Comparison of ENCODE assay signal across 8 cellular contexts in the genomic region with DNA sequence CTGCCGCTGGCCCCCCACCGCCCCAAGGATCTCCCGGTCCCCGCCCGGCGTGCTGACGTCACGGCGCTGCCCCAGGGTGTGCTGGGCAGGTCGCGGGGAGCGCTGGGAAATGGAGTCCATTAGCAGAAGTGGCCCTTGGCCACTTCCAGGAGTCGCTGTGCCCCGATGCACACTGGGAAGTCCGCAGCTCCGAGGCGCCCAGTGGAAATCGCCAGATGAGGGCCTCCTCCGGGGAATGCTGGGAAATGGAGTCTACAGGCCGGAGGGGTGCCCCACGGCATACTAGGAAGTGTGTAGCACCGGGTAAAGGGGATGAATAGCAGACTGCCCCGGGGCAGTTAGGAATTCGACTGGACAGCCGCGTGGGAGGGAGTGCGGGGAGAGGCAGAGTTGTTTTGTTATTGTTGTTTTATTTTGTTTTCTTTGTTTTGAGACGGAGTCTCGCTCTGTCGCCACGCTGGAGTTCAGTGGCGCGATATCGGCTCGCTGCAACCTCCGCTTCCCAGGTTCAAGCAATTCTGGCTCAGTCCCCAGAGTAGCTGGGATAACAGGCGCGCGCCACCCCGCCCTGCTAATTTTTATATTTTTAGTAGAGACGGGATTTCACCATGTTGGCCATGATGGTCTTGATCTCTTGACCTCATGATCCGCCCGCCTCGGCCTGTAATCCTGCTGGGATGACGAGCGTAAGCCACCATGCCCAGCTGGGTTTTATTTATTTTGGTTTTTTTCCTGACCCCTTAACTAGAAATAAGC. TPM values are rescaled to one million over a fixed set of nuclear protein-coding genes. Genes with fewer than 3 reads are reported as not detected.
DNase-seq lines count a peak whose midpoint lies in the region; ATAC-seq, FAIRE-seq and TF ChIP-seq lines count a peak whose summit lies in the region.

A gene (minus strand): TSS at position 2 of the 756 bp plus-strand sequence. CDS start 94 bp downstream, outside the sequence.

- no peaks in the 10 kb centered on the region for H3K27me3 ChIP-seq in H1 (replicated peaks in 1 of 4; ENCODE audit: control insufficient read depth in 3 of 4, extremely low read depth in 1 of 4, insufficient read depth in 3 of 4, low read length in 3 of 4)

- H3K23ac ChIP-seq in H1 (ENCODE audit: insufficient read length) = peak within 1 kb of the TSS; percentile 36

- peaks cover 18 to 21% of the 10 kb centered on the region in 2 experiments for H4K20me1 ChIP-seq in H1 (replicated peaks in 1 of 2; ENCODE audit: control insufficient read depth in 1 of 2, insufficient read depth in 2 of 2, low read length in 2 of 2)

- peak within 1 kb of the TSS; percentile 83 for H3K56ac ChIP-seq in H1 (replicated peaks; ENCODE audit: insufficient read length, low read depth, low read length)

- H3K4me1 ChIP-seq in H1 (replicated peaks in 1 of 4; ENCODE audit: control insufficient read depth in 3 of 4, insufficient read depth in 4 of 4, low read length in 3 of 4) = peaks cover 0 to 23% (median 17%) of the 10 kb centered on the region in 4 experiments; a peak in 5 of 7 replicates

- H3K36me3 Mint-ChIP-seq in memory B cell = no peaks in the 10 kb centered on the region

- peak within 1 kb of the TSS; percentile 98 to 99 for H3K4me2 ChIP-seq in H1 (ENCODE audit: insufficient read depth in 1 of 2, low read depth in 2 of 2, low read length in 2 of 2)

- 2% methylated on average over 42 of the region's 46 CpGs; no CpG with 5 or more reads in 1 of the 2 experiments for WGBS in H1 (ENCODE audit: extremely low coverage in 1 of 2, insufficient coverage in 1 of 2, insufficient read length in 1 of 2, insufficient replicate concordance in 2 of 2, low coverage in 1 of 2, low lambda C conversion rate in 2 of 2, missing lambda C conversion rate in 1 of 2), 2 experiments

- peaks cover 1% of the 10 kb centered on the region for H3K9me3 Mint-ChIP-seq in memory B cell

- H2BK5ac ChIP-seq in H1 (ENCODE audit: low read depth, low read length) = peak within 1 kb of the TSS; percentile 93

- H2BK15ac ChIP-seq in H1 (ENCODE audit: low read length) = 0 out of 2 replicates have a peak within 1 kb of the TSS, but pooled peaks have one; percentile 88

- ATAC-seq in GM21367 (IDR thresholded peaks at IDR 0.05; ENCODE audit: unreplicated experiment) = peak; percentile 72
- peak; percentile 88 for ATAC-seq in memory B cell (ENCODE audit: low read depth)

- TF ChIP-seq EP300 in H1 (IDR thresholded peaks at IDR 0.05; ENCODE audit: borderline replicate concordance in 1 of 2, low read depth in 2 of 2, low read length in 2 of 2) = no peak; a peak in 1 of 3 replicates

- H3K27ac ChIP-seq in H1 (ENCODE audit: low read depth, low read length) = 0 out of 2 replicates have a peak within 1 kb of the TSS, but pooled peaks have one; percentile 46

- H3K27ac Mint-ChIP-seq in memory B cell = peak within 1 kb of the TSS; percentile 90

- no peaks in the 10 kb centered on the region for H3K9me3 ChIP-seq in H1 (ENCODE audit: insufficient read depth in 2 of 2, low read depth in 1 of 2, low read length in 1 of 2)

- no peaks in the 10 kb centered on the region for H3K36me3 ChIP-seq in H1 (ENCODE audit: control insufficient read depth in 2 of 4, insufficient read depth in 4 of 4, low read length in 3 of 4)

- no peak for TF ChIP-seq RAD21 in H1 (IDR thresholded peaks at IDR 0.05 in 1 of 2, conservative IDR thresholded peaks at IDR 0.05 in 1 of 2; ENCODE audit: low read depth in 2 of 2, low read length in 2 of 2)

- H2BK20ac ChIP-seq in H1 (ENCODE audit: low read length) = no peak within 1 kb of the TSS

- H4K8ac ChIP-seq in H1 (ENCODE audit: extremely low read depth, insufficient read depth, low read length) = no peak within 1 kb of the TSS; the same call in none of the 2 replicates

- FAIRE-seq in HTR-8/SVneo (lab: Jason Lieb, UNC) (peak; percentile 91), H1 (lab: Jason Lieb, UNC) (peak; percentile 36)

- peaks cover 0 to 28% of the 10 kb centered on the region in 2 experiments; a peak in 2 of 4 replicates for H3K79me2 ChIP-seq in H1 (ENCODE audit: control insufficient read depth in 1 of 2, insufficient read depth in 2 of 2, low read length in 2 of 2)

- H3K4me1 Mint-ChIP-seq in memory B cell = peaks cover 36% of the 10 kb centered on the region

- H3K79me1 ChIP-seq in H1 (ENCODE audit: low read depth, low read length) = peaks cover 25% of the 10 kb centered on the region

- H4K5ac ChIP-seq in H1 (ENCODE audit: insufficient read length, low read depth, low read length) = peak within 1 kb of the TSS; percentile 57

- peak within 1 kb of the TSS; percentile 98 for H3K4me3 Mint-ChIP-seq in memory B cell

- TF ChIP-seq CTCF in H1 (IDR thresholded peaks at IDR 0.05; ENCODE audit: control extremely low read depth in 1 of 3, insufficient read depth in 1 of 3, low read depth in 1 of 3, low read length in 3 of 3) = no peak

- peak within 1 kb of the TSS; percentile 56 to 93 (median 72) for H3K9ac ChIP-seq in H1 (replicated peaks in 1 of 4; ENCODE audit: extremely low read depth in 1 of 4, low read depth in 3 of 4, low read length in 3 of 4)

- no peak within 1 kb of the TSS for H2BK120ac ChIP-seq in H1 (replicated peaks; ENCODE audit: low read depth, low read length)

- no peak within 1 kb of the TSS for H3K4ac ChIP-seq in H1 (replicated peaks; ENCODE audit: insufficient read length, low read depth, low read length)

- H2AFZ ChIP-seq in H1 (ENCODE audit: low read length) = peak within 1 kb of the TSS; percentile 98

- peak; percentile 98 for DNase-seq in COLO668 (lab: John Stamatoyannopoulos, UW; ENCODE audit: unreplicated experiment)
- DNase-seq in HTR-8/SVneo (ENCODE audit: insufficient read length, low spot score) = peak; percentile 99
- DNase-seq in NOMO-1 treated with dmso at 0.1 percent for 144 hours (lab: John Stamatoyannopoulos, UW; ENCODE audit: unreplicated experiment) = peak; percentile 98
- peak; percentile 85 to 92 (median 92) for DNase-seq in activated CD8-positive, alpha-beta memory T cell treated with anti-CD3 and anti-CD28 coated beads for 48 hours (ENCODE audit: low read depth in 2 of 3, low spot score in 2 of 3)
- peak; percentile 92 to 93 for DNase-seq in H1 (ENCODE audit: low read depth in 1 of 2, low spot score in 2 of 2)
- peak; percentile 88 for DNase-seq in memory B cell (ENCODE audit: low spot score in 2 of 2)
- peak; percentile 97 for DNase-seq in stimulated activated CD8-positive, alpha-beta memory T cell treated with anti-CD3 and anti-CD28 coated beads, Interleukin-12 subunit alpha, Interleukin-12 subunit beta, amount 100 ng/mL, for 24 hours (ENCODE audit: extremely low read depth)

- 0 out of 2 replicates have a peak within 1 kb of the TSS, but pooled peaks have one; percentile 68 for H2BK12ac ChIP-seq in H1 (ENCODE audit: low read depth, low read length)

- TF ChIP-seq POLR2A in H1 (IDR thresholded peaks at IDR 0.05; ENCODE audit: control extremely low read depth in 1 of 2, low read depth in 2 of 2, low read length in 2 of 2) = no peak

- peaks cover 3% of the 10 kb centered on the region for H3K27me3 Mint-ChIP-seq in memory B cell

- no peak within 1 kb of the TSS for H2AK5ac ChIP-seq in H1 (ENCODE audit: low read depth, low read length)

- H3K14ac ChIP-seq in H1 (ENCODE audit: insufficient read length) = no peak within 1 kb of the TSS

- POLR2A ChIA-PET in H1 (lab: Charles Lee; ENCODE audit: partially characterized antibody) = interaction anchor here (0.6 to 6.4 kb wide), 32 partner anchors 8 to 652 kb away, joined by 3 to 72 read pairs (median 4); a partner anchor contains a TSS

- H3K23me2 ChIP-seq in H1 (ENCODE audit: low read depth, low read length) = peaks cover 17% of the 10 kb centered on the region

- H3K4me3 ChIP-seq in H1 (ENCODE audit: extremely low read depth in 1 of 4, insufficient read depth in 2 of 4, low read depth in 3 of 4, low read length in 4 of 4) = peak within 1 kb of the TSS; percentile 83 to 92 (median 88)

- CTCF ChIA-PET in H1 (lab: Charles Lee; ENCODE audit: partially characterized antibody) = interaction anchor here (0.6 to 2.4 kb wide), 12 partner anchors 12 to 47 kb away, joined by 3 to 7 read pairs (median 4); no protein-coding TSS in a partner anchor

- H4K91ac ChIP-seq in H1 (replicated peaks; ENCODE audit: insufficient read length, low read length) = no peak within 1 kb of the TSS

- peak within 1 kb of the TSS; percentile 97 for H3K18ac ChIP-seq in H1 (ENCODE audit: extremely low read depth, low read length)

TF ChIP-seq in H1, 55 proteins besides CTCF, POLR2A, EP300 and RAD21 (continues in another document):
- TF ChIP-seq CBX8 (IDR thresholded peaks at IDR 0.05; ENCODE audit: borderline replicate concordance, low read depth, low read length) (no peak), KDM4A (IDR thresholded peaks at IDR 0.05; ENCODE audit: low read depth, low read length, severe bottlenecking) (no peak), SP4 (IDR thresholded peaks at IDR 0.05; ENCODE audit: low read length) (0 out of 2 replicates have a peak, but pooled peaks have one; percentile 34), ASH2L (IDR thresholded peaks at IDR 0.05; ENCODE audit: low read length) (no peak), TAF7 (optimal IDR thresholded peaks at IDR 0.05; ENCODE audit: borderline replicate concordance, low read depth, low read length) (no peak), SAP30 (IDR thresholded peaks at IDR 0.05; ENCODE audit: insufficient read depth, insufficient replicate concordance, low read length) (no peak), JUND (IDR thresholded peaks at IDR 0.05; ENCODE audit: low read length) (peak; percentile 30; the same call in 1 of the 2 replicates), EZH2 (IDR thresholded peaks at IDR 0.05; ENCODE audit: low read depth, low read length, severe bottlenecking) (no peak)
- TF ChIP-seq, protein P1, sequence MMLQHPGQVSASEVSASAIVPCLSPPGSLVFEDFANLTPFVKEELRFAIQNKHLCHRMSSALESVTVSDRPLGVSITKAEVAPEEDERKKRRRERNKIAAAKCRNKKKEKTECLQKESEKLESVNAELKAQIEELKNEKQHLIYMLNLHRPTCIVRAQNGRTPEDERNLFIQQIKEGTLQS (IDR thresholded peaks at IDR 0.05; ENCODE audit: insufficient read depth, low read depth, low read length) = 0 out of 2 replicates have a peak, but pooled peaks have one; percentile 49
- TF ChIP-seq, protein P2, sequence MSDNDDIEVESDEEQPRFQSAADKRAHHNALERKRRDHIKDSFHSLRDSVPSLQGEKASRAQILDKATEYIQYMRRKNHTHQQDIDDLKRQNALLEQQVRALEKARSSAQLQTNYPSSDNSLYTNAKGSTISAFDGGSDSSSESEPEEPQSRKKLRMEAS (IDR thresholded peaks at IDR 0.05) = no peak

RNA-seq across cellular contexts. Expression of the gene that starts here (rescaled TPM):
- total RNA-seq in H1 (2021; fragmentation: NEBNext Ultra II Directional; extraction: Animal tissue kit (Norgen Biotek cat#: 25700)) = 71.5 and 88.8 TPM in 2 replicates
- 31.7 and 49.5 TPM in 2 replicates for polyA plus RNA-seq in H1 (2011; rRNA removed)
- 56.3 TPM for polyA plus RNA-seq in H1 (2011; cell fraction: cytosol; rRNA removed)
- 230 TPM for polyA plus RNA-seq in H1 (2011; cell fraction: nucleus; rRNA removed)
- polyA plus RNA-seq in H1 (2012, experiment 1 of 2) = 62.6 to 73.1 TPM (median 72.1 TPM) in 4 replicates
- polyA plus RNA-seq in H1 (2012, experiment 2 of 2) = 47.9 TPM
- 59.9 TPM for polyA plus RNA-seq in H1 (2013, experiment 1 of 2)
- 53.5 TPM for polyA plus RNA-seq in H1 (2013, experiment 2 of 2)
- polyA minus RNA-seq in H1 (2011; rRNA and poly(A)+ RNA removed) = 12.3 and 14.2 TPM in 2 replicates
- 25.6 TPM for polyA minus RNA-seq in H1 (2011; cell fraction: cytosol; rRNA and poly(A)+ RNA removed)
- 48.5 TPM for polyA minus RNA-seq in H1 (2011; cell fraction: nucleus; rRNA and poly(A)+ RNA removed)

Comparison
In these comparisons a context has a peak if more than half of its experiments do, and no peak if none do; other contexts are left out.
1. Peak in every context shown above with its lines: DNase-seq, ATAC-seq, H3K4me3 ChIP-seq and H3K27ac ChIP-seq.